Comparison of ENCODE assay signal across 8 cellular contexts in genomic region chr10:123583639-123584418, GRCh38.
DNase-seq lines count a peak whose midpoint lies in the region; ATAC-seq and TF ChIP-seq lines count a peak whose summit lies in the region.

No MANE protein-coding gene starts in this region.

- peaks cover 30% of the 10 kb centered on the region for H3K27me3 Mint-ChIP-seq in endodermal cell (ENCODE audit: insufficient read depth)
- peaks cover 41 to 57% of the 10 kb centered on the region in 2 donors for H3K27me3 Mint-ChIP-seq in stimulated activated naive B cell treated with anti-CD40 and anti-IgM and Interleukin-4, amounts not matched to agents 10 μg/mL and 1 μg/mL and 100 μg/mL, for 72 hours

- H3K4me1 Mint-ChIP-seq in endodermal cell, result no peaks in the 10 kb centered on the region
- no peaks in the 10 kb centered on the region for H3K4me1 Mint-ChIP-seq in stimulated activated naive B cell treated with anti-CD40 and anti-IgM and Interleukin-4, amounts not matched to agents 10 μg/mL and 1 μg/mL and 100 μg/mL, for 72 hours

- H3K4me3 Mint-ChIP-seq in endodermal cell, result no peak overlapping the region
- no peak overlapping the region for H3K4me3 Mint-ChIP-seq in stimulated activated naive B cell treated with anti-CD40 and anti-IgM and Interleukin-4, amounts not matched to agents 10 μg/mL and 1 μg/mL and 100 μg/mL, for 72 hours

- no peak overlapping the region for H3K4me3 ChIP-seq in endodermal cell (ENCODE audit: low read length)
- no peak overlapping the region for H3K4me3 ChIP-seq in lung

- TF ChIP-seq CTCF in RWPE1 (conservative IDR thresholded peaks at IDR 0.05; ENCODE audit: low read depth) (peak; percentile 60), endodermal cell (conservative IDR thresholded peaks at IDR 0.05) (peak; percentile 97), lung (IDR thresholded peaks at IDR 0.05; ENCODE audit: control extremely low read depth, extremely low read depth) (peak; percentile 29)

- WGBS in endodermal cell (ENCODE audit: insufficient coverage in 1 of 2, insufficient read length in 1 of 2), 2 experiments, result 21 to 32% methylated on average over 16 to 24 of the region's 24 CpGs
- 14 to 16% methylated on average over 24 of the region's 24 CpGs for WGBS in lung, 2 donors

- H3K9me3 Mint-ChIP-seq in endodermal cell, result no peaks in the 10 kb centered on the region
- no peaks in the 10 kb centered on the region for H3K9me3 Mint-ChIP-seq in stimulated activated naive B cell treated with anti-CD40 and anti-IgM and Interleukin-4, amounts not matched to agents 10 μg/mL and 1 μg/mL and 100 μg/mL, for 72 hours

- H3K4me1 ChIP-seq in endodermal cell (ENCODE audit: control insufficient read depth, insufficient read depth, low read length) (no peaks in the 10 kb centered on the region), lung (ENCODE audit: control insufficient read depth in 2 of 2, insufficient read depth in 2 of 2, low read length in 2 of 2) (peaks cover 0 to 3% of the 10 kb centered on the region in 2 donors)

- ATAC-seq in lung (ENCODE audit: insufficient read depth, low FRiP score) (peak; percentile 78), HG03095 (IDR thresholded peaks at IDR 0.05; ENCODE audit: unreplicated experiment) (no peak), HG02938 (IDR thresholded peaks at IDR 0.05; ENCODE audit: unreplicated experiment) (no peak)
- ATAC-seq in stimulated activated naive B cell treated with anti-CD40 and anti-IgM and Interleukin-4, amounts not matched to agents 10 μg/mL and 1 μg/mL and 100 μg/mL, for 72 hours (replicated peaks), result peak; percentile 57 to 66

- H3K9me3 ChIP-seq in endodermal cell (ENCODE audit: control insufficient read depth, low read length) (no peaks in the 10 kb centered on the region), lung (ENCODE audit: control insufficient read depth in 2 of 2, insufficient read depth in 1 of 2, low read length in 1 of 2) (peaks cover 0 to 2% of the 10 kb centered on the region in 2 donors)

- POLR2A ChIA-PET in RWPE1 (lab: Yijun Ruan, JAX; ENCODE audit: low non-redundant PET), result no interaction called here

- H3K36me3 ChIP-seq in endodermal cell (ENCODE audit: control insufficient read depth, insufficient read depth, low read length) (no peaks in the 10 kb centered on the region), lung (ENCODE audit: control insufficient read depth in 2 of 2, insufficient read depth in 2 of 2, low read length in 2 of 2) (no peaks in the 10 kb centered on the region)

- peaks cover 39% of the 10 kb centered on the region for H3K27me3 ChIP-seq in endodermal cell (ENCODE audit: control insufficient read depth, insufficient read depth, low read length, poor library complexity, severe bottlenecking)
- no peaks in the 10 kb centered on the region for H3K27me3 ChIP-seq in lung (ENCODE audit: control insufficient read depth, insufficient read depth)

- peak; percentile 41 for DNase-seq in DMS79 (lab: John Stamatoyannopoulos, UW)
- peak; percentile 27 for DNase-seq in HT1080 (ENCODE audit: low read depth)
- peak; percentile 63 for DNase-seq in RWPE1 (ENCODE audit: low spot score)
- DNase-seq in endodermal cell, result peak; percentile 95
- peak; percentile 82 for DNase-seq in lung (ENCODE audit: low spot score)
- DNase-seq in stimulated activated naive B cell treated with anti-CD40 and anti-IgM and Interleukin-4, amounts not matched to agents 10 μg/mL and 1 μg/mL and 100 μg/mL, for 72 hours, result peak; percentile 42

- CTCF ChIA-PET in RWPE1 (lab: Yijun Ruan, JAX), result interaction anchor here (0.5 to 5.0 kb wide), 10 partner anchors 41 to 1036 kb away, joined by 3 to 23 read pairs (median 4); no protein-coding TSS in a partner anchor

- H3K27ac ChIP-seq in RWPE1, result no peak overlapping the region
- no peak overlapping the region for H3K27ac ChIP-seq in endodermal cell (ENCODE audit: low read depth, low read length)
- H3K27ac ChIP-seq in lung (ENCODE audit: low read depth in 1 of 2, low read length in 1 of 2), result no peak overlapping the region

- no peaks in the 10 kb centered on the region for H3K36me3 Mint-ChIP-seq in endodermal cell (ENCODE audit: low read depth)
- no peaks in the 10 kb centered on the region for H3K36me3 Mint-ChIP-seq in stimulated activated naive B cell treated with anti-CD40 and anti-IgM and Interleukin-4, amounts not matched to agents 10 μg/mL and 1 μg/mL and 100 μg/mL, for 72 hours

- no peak overlapping the region for H3K9ac ChIP-seq in endodermal cell (ENCODE audit: extremely low read depth, low read length, poor library complexity, severe bottlenecking)

- H3K27ac Mint-ChIP-seq in endodermal cell, result no peak overlapping the region
- no peak overlapping the region for H3K27ac Mint-ChIP-seq in stimulated activated naive B cell treated with anti-CD40 and anti-IgM and Interleukin-4, amounts not matched to agents 10 μg/mL and 1 μg/mL and 100 μg/mL, for 72 hours

Comparison
In these comparisons a context has a peak if more than half of its experiments do, and no peak if none do; other contexts are left out.
1. DNase-seq: peak in every context shown above with its lines; median percentile 95 in endodermal cell; 82 in lung; 63 in RWPE1; 42 in stimulated activated naive B cell treated with anti-CD40 and anti-IgM and Interleukin-4, amounts not matched to agents 10 μg/mL and 1 μg/mL and 100 μg/mL, for 72 hours; 41 in DMS79; 27 in HT1080.
2. CTCF ChIP-seq: peak in every context shown above with its lines; median percentile 97 in endodermal cell; 60 in RWPE1; 29 in lung.
3. ATAC-seq: peak in lung (single experiment) and stimulated activated naive B cell treated with anti-CD40 and anti-IgM and Interleukin-4, amounts not matched to agents 10 μg/mL and 1 μg/mL and 100 μg/mL, for 72 hours (2 of 2); none in HG03095 (single experiment) and HG02938 (single experiment).